ENCODE assay signal across 8 cellular contexts in the genomic region with DNA sequence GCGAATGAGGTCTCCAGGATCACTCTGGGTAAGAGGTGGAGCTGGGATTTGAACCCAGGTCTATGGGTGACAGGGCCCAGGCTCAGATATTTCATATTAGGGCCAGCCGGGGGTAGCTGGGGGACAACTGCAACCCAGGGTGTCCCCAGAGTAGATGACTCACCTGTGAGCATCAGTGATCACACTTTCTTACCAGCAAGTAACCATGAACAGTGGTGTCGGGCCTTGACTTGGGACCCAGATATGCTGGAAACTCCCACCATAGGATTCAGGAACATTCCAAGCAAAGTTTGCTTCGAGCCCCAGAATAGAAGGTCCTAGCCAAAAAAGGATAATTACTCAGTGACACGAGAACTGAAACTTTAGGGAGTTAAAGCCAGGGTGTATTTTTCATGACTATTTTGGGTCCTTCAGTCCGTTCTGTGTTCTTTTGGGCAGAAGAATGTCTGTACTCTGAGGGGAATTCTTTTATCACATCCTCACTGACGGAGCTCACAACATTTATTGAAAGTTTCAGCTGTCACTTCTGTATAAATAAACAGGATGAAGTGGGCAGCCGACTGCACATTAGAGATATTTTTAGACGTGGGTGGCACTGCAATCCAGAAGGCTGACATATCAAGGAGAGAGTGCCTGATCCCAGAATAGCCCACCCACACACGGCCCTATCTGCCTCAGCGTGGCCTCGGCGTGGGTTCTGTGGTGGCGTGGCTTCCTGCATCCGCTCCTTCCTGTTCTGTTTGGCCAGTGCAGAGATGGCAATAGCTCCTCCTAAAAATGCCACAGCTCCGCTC. TPM values are rescaled to one million over a fixed set of nuclear protein-coding genes. Genes with fewer than 3 reads are reported as not detected.
DNase-seq lines count a peak whose midpoint lies in the region; TF ChIP-seq lines count a peak whose summit lies in the region.

No MANE protein-coding gene starts in this region.

- peaks cover 0 to 3% of the 10 kb centered on the region in 2 donors for H3K4me1 ChIP-seq in esophagus (ENCODE audit: control insufficient read depth in 2 of 2, insufficient read depth in 2 of 2, low read length in 1 of 2)
- no peaks in the 10 kb centered on the region for H3K4me1 ChIP-seq in BE2C

- H3K4me3 ChIP-seq in esophagus (ENCODE audit: low read depth in 1 of 2, low read length in 2 of 2), result no peak overlapping the region
- H3K4me3 ChIP-seq in BE2C (ENCODE audit: low read depth, low read length), result no peak overlapping the region

- H3K9me3 ChIP-seq in esophagus (ENCODE audit: control insufficient read depth in 2 of 2, insufficient read depth in 1 of 2, low read depth in 1 of 2, low read length in 1 of 2) (no peaks in the 10 kb centered on the region), BE2C (no peaks in the 10 kb centered on the region)

- TF ChIP-seq CTCF in BE2C (IDR thresholded peaks at IDR 0.05; ENCODE audit: low read depth, low read length), result no peak

- H3K27me3 ChIP-seq in esophagus (ENCODE audit: control insufficient read depth in 1 of 2, insufficient read depth in 2 of 2, low read length in 2 of 2) (no peaks in the 10 kb centered on the region), BE2C (no peaks in the 10 kb centered on the region)

- whole genome bisulfite sequencing in esophagus, 2 donors, result 43 to 45% methylated on average over 16 of the region's 16 CpGs

- peak overlapping the region; percentile 18 to 46 for H3K27ac ChIP-seq in esophagus (ENCODE audit: low read depth in 2 of 2, low read length in 1 of 2)

- DNase-seq in EL (peak; percentile 73), OCI-M2 (lab: John Stamatoyannopoulos, UW; ENCODE audit: unreplicated experiment) (peak; percentile 68), pons (ENCODE audit: low spot score) (peak; percentile 77), SK-N-DZ (ENCODE audit: low spot score) (no peak), retina (no peak), kidney tubule cell (ENCODE audit: low spot score) (no peak), BE2C (no peak)

- H3K36me3 ChIP-seq in esophagus (ENCODE audit: control insufficient read depth in 2 of 2, insufficient read depth in 2 of 2, low read length in 1 of 2) (no peaks in the 10 kb centered on the region), BE2C (no peaks in the 10 kb centered on the region; the same call in 1 of the 2 replicates)

RNA-seq across cellular contexts. Expression of a gene that starts 45.6 kb away (rescaled TPM):
- 1 to 10 TPM; 4.0 to 7.5 TPM for polyA plus RNA-seq in esophagus
- polyA plus RNA-seq in SK-N-DZ (2014; cell fraction: cytosol; rRNA removed), result 205 and 267 TPM in 2 replicates
- 123 and 129 TPM in 2 replicates for polyA plus RNA-seq in SK-N-DZ (2014; cell fraction: nucleus; rRNA removed)
- 63.1 TPM for polyA plus RNA-seq in BE2C (2012; ENCODE audit: insufficient read depth, insufficient read length, low read depth)

Comparison
In these comparisons a context has a peak if more than half of its experiments do, and no peak if none do; other contexts are left out.
1. DNase-seq: peak in EL (single experiment), OCI-M2 (single experiment) and pons (single experiment); none in SK-N-DZ (single experiment), retina (single experiment), kidney tubule cell (single experiment) and BE2C (single experiment).